ENCODE assay signal across 8 cellular contexts in genomic region chr7:32941181-32941995, GRCh38. TPM values are rescaled to one million over a fixed set of nuclear protein-coding genes. Genes with fewer than 3 reads are reported as not detected.
DNase-seq lines count a peak whose midpoint lies in the region; ATAC-seq and TF ChIP-seq lines count a peak whose summit lies in the region.

No MANE protein-coding gene starts in this region.

- 3% methylated on average over 9 of the region's 9 CpGs for WGBS in mammary epithelial cell (ENCODE audit: low coverage, missing lambda C conversion rate)

- H3K36me3 Mint-ChIP-seq in mesothelial cell of epicardium = peaks cover 4% of the 10 kb centered on the region

- peak; percentile 17 for DNase-seq in KBM-7
- peak; percentile 23 for DNase-seq in mammary epithelial cell
- DNase-seq in mesothelial cell of epicardium (ENCODE audit: low spot score in 2 of 2, unreplicated experiment in 2 of 2) = no peak
- DNase-seq in retina = no peak
- DNase-seq in T-helper 9 cell = no peak

- TF ChIP-seq CTCF in mammary epithelial cell (conservative IDR thresholded peaks at IDR 0.05 in 1 of 2, IDR thresholded peaks at IDR 0.05 in 1 of 2; ENCODE audit: extremely low read depth in 1 of 2, insufficient read depth in 1 of 2, low read depth in 1 of 2, low read length in 2 of 2) (no peak), mesothelial cell of epicardium (IDR thresholded peaks at IDR 0.05; ENCODE audit: unreplicated experiment) (no peak)

- peak overlapping the region; percentile 92 for H3K27ac Mint-ChIP-seq in mesothelial cell of epicardium

- H3K9ac ChIP-seq in BLaER1 treated with 17β-estradiol and CSF1 and Interleukin-3, amounts not matched to agents 10 nM and 100 nM = peak overlapping the region; percentile 72 to 89 (median 83)
- H3K9ac ChIP-seq in mammary epithelial cell (ENCODE audit: insufficient read depth, low read length) = peak overlapping the region; percentile 79

- peaks cover 0 to 30% (median 18%) of the 10 kb centered on the region in 11 experiments; a peak in 18 of 22 replicates for H3K27me3 ChIP-seq in BLaER1 treated with 17β-estradiol and CSF1 and Interleukin-3, amounts not matched to agents 10 nM and 100 nM
- no peaks in the 10 kb centered on the region for H3K27me3 ChIP-seq in mammary epithelial cell (ENCODE audit: insufficient read depth, low read length)

- H4K20me1 ChIP-seq in BLaER1 treated with 17β-estradiol and CSF1 and Interleukin-3, amounts not matched to agents 10 nM and 100 nM = peaks cover 0 to 26% (median 0%) of the 10 kb centered on the region in 11 experiments; a peak in 4 of 22 replicates
- no peaks in the 10 kb centered on the region for H4K20me1 ChIP-seq in mammary epithelial cell (ENCODE audit: insufficient read depth, low read length)

- H3K79me2 ChIP-seq in mammary epithelial cell (ENCODE audit: insufficient read depth, low read length) = peaks cover 51% of the 10 kb centered on the region

- CTCF ChIA-PET in mammary epithelial cell (lab: Charles Lee; ENCODE audit: low non-redundant PET) = no interaction called here

- intact Hi-C loops in mammary epithelial cell (cut with micrococcal nuclease) = loop anchor here (5.0 kb wide), 1 partner anchor 166 kb away; the partner anchor contains the start of gene RP9

- H3K4me1 ChIP-seq in BLaER1 treated with 17β-estradiol and CSF1 and Interleukin-3, amounts not matched to agents 10 nM and 100 nM = peaks cover 11 to 47% (median 12%) of the 10 kb centered on the region in 10 experiments; a peak in 16 of 20 replicates
- H3K4me1 ChIP-seq in mammary epithelial cell (ENCODE audit: insufficient read depth, low read length) = peaks cover 3% of the 10 kb centered on the region

- H3K4me3 ChIP-seq in BLaER1 treated with 17β-estradiol and CSF1 and Interleukin-3, amounts not matched to agents 10 nM and 100 nM = peak overlapping the region; percentile 63 to 75 (median 69)
- H3K4me3 ChIP-seq in mammary epithelial cell (replicated peaks in 1 of 3; ENCODE audit: insufficient read depth in 1 of 3, low read depth in 2 of 3, low read length in 3 of 3) = peak overlapping the region; percentile 60 to 69 (median 64)

- peaks cover 12% of the 10 kb centered on the region for H3K9me3 Mint-ChIP-seq in mesothelial cell of epicardium

- peak overlapping the region; percentile 90 for H2AFZ ChIP-seq in mammary epithelial cell (ENCODE audit: low read depth, low read length)

- no TSS peak for BruUV-seq in mammary epithelial cell (replicated peaks; lab: Mats Ljungman, UMichigan)

- no peaks in the 10 kb centered on the region for H3K27me3 Mint-ChIP-seq in mesothelial cell of epicardium (ENCODE audit: low read depth)

- in situ Hi-C loops in KBM-7 (cut with MboI; ENCODE audit: low pct_unique_long_range_greater_than_20kb, low sequenced_read_pairs) (no loop called here), mammary epithelial cell (cut with MboI; ENCODE audit: low sequenced_read_pairs in 2 of 2) (no loop called here)

- H3K4me1 Mint-ChIP-seq in mesothelial cell of epicardium = peaks cover 39% of the 10 kb centered on the region

- dilution Hi-C loops in mammary epithelial cell (cut with HindIII; ENCODE audit: low sequenced_read_pairs) = loop anchor here (5.0 kb wide), 1 partner anchor 49 kb away; the partner anchor contains the start of gene KBTBD2

- ATAC-seq in HG03571 (IDR thresholded peaks at IDR 0.05; ENCODE audit: unreplicated experiment) (no peak), GM21737 (IDR thresholded peaks at IDR 0.05; ENCODE audit: unreplicated experiment) (no peak)

- H3K27ac ChIP-seq in BLaER1 treated with 17β-estradiol and CSF1 and Interleukin-3, amounts not matched to agents 10 nM and 100 nM = peak overlapping the region in 9 of 11 experiments; percentile 76 to 86 (median 81); a peak in 15 of 22 replicates
- H3K27ac ChIP-seq in mammary epithelial cell (ENCODE audit: insufficient read depth, low read depth, low read length) = peak overlapping the region; percentile 67

- H3K36me3 ChIP-seq in BLaER1 treated with 17β-estradiol and CSF1 and Interleukin-3, amounts not matched to agents 10 nM and 100 nM = 0 out of 22 replicates have a peak, but pooled peaks cover 0 to 4% (median 0%) of the 10 kb centered on the region in 11 experiments
- peaks cover 3% of the 10 kb centered on the region for H3K36me3 ChIP-seq in mammary epithelial cell (ENCODE audit: insufficient read depth, low read length)

- peak overlapping the region; percentile 86 for H3K4me3 Mint-ChIP-seq in mesothelial cell of epicardium

- peak overlapping the region; percentile 84 to 97 (median 94) for H3K4me2 ChIP-seq in BLaER1 treated with 17β-estradiol and CSF1 and Interleukin-3, amounts not matched to agents 10 nM and 100 nM
- peak overlapping the region; percentile 91 for H3K4me2 ChIP-seq in mammary epithelial cell (ENCODE audit: insufficient read depth, low read depth, low read length)

- peaks cover 6 to 28% (median 16%) of the 10 kb centered on the region in 11 experiments; a peak in 21 of 22 replicates for H3K9me3 ChIP-seq in BLaER1 treated with 17β-estradiol and CSF1 and Interleukin-3, amounts not matched to agents 10 nM and 100 nM (replicated peaks in 1 of 11)
- peaks cover 7% of the 10 kb centered on the region for H3K9me3 ChIP-seq in mammary epithelial cell (replicated peaks; ENCODE audit: insufficient read depth, low read length)

RNA-seq across cellular contexts. Expression of gene FKBP9, which starts 15.9 kb away (rescaled TPM):
- total RNA-seq in mammary epithelial cell = 100 to 1,000 TPM; 129 to 301 TPM
- 111 TPM for polyA plus RNA-seq in mammary epithelial cell
- 123 TPM for polyA minus RNA-seq in mammary epithelial cell
- 186 to 208 TPM (median 186 TPM) in 3 replicates for total RNA-seq in mesothelial cell of epicardium

RNA-seq across cellular contexts. Expression of gene KBTBD2, which starts 49.8 kb away (rescaled TPM):
- 10 to 100 TPM; 23.3 to 26.0 TPM for total RNA-seq in mammary epithelial cell
- 14.2 TPM for polyA plus RNA-seq in mammary epithelial cell
- polyA minus RNA-seq in mammary epithelial cell = 47.4 TPM
- total RNA-seq in mesothelial cell of epicardium = 41.9 to 42.3 TPM (median 42.1 TPM) in 3 replicates

Comparison
In these comparisons a context has a peak if more than half of its experiments do, and no peak if none do; other contexts are left out.
1. DNase-seq: peak in KBM-7 (single experiment) and mammary epithelial cell (single experiment); none in mesothelial cell of epicardium (0 of 2), retina (single experiment) and T-helper 9 cell (single experiment).